1 cellular context compared by ENCODE assay signal in genomic region chr15:75369897-75370581, GRCh38.
TF ChIP-seq lines count a peak whose summit lies in the region.

No MANE protein-coding gene starts in this region.

TF ChIP-seq in K562, 482 proteins besides CTCF, POLR2A, EP300 and RAD21:
- peak; percentile 11 for TF ChIP-seq RBM25 (IDR thresholded peaks at IDR 0.05; ENCODE audit: low read depth, low read length, severe bottlenecking)
- peak; percentile 91 for TF ChIP-seq ZNF121 (CRISPR knock-in tag; conservative IDR thresholded peaks at IDR 0.05)
- TF ChIP-seq CEBPB (tag; IDR thresholded peaks at IDR 0.05): peak; percentile 44
- TF ChIP-seq GATAD2A (IDR thresholded peaks at IDR 0.05): no peak
